ENCODE assay signal across 8 cellular contexts in genomic region chr12:56188786-56189335, GRCh38. TPM values are rescaled to one million over a fixed set of nuclear protein-coding genes. Genes with fewer than 3 reads are reported as not detected.
A peak's percentile ranks its signal among the peaks of the same experiment; 100 is the strongest.
DNase-seq lines count a peak whose midpoint lies in the region; ATAC-seq lines count a peak whose summit lies in the region.

No MANE protein-coding gene starts in this region.

- peak overlapping the region; percentile 91 for H3K27ac ChIP-seq in CD4-positive, alpha-beta memory T cell (ENCODE audit: low read depth, low read length)
- H3K27ac ChIP-seq in SJSA1 = no peak overlapping the region
- peak overlapping the region; percentile 1 to 87 for H3K27ac ChIP-seq in aorta (ENCODE audit: low read depth in 1 of 2, low read length in 2 of 2)

- H3K4me1 Mint-ChIP-seq in CD4-positive, alpha-beta memory T cell = peaks cover 27 to 54% (median 43%) of the 10 kb centered on the region in 4 donors
- H3K4me1 Mint-ChIP-seq in effector memory CD8-positive, alpha-beta T cell (ENCODE audit: low read depth in 2 of 2) = peaks cover 26 to 45% of the 10 kb centered on the region in 2 donors

- no peaks in the 10 kb centered on the region for H3K27me3 ChIP-seq in CD4-positive, alpha-beta memory T cell (ENCODE audit: insufficient read depth, low read length)
- no peaks in the 10 kb centered on the region for H3K27me3 ChIP-seq in SJSA1 (replicated peaks)
- no peaks in the 10 kb centered on the region for H3K27me3 ChIP-seq in mucosa of stomach (ENCODE audit: control insufficient read depth, insufficient read depth, low read length)
- no peaks in the 10 kb centered on the region for H3K27me3 ChIP-seq in aorta (ENCODE audit: control insufficient read depth in 1 of 2, insufficient read depth in 2 of 2, low read length in 1 of 2)

- POLR2A ChIA-PET in CD4-positive, alpha-beta memory T cell (lab: Charles Lee; ENCODE audit: partially characterized antibody) = interaction anchor here (0.6 to 6.2 kb wide), 48 partner anchors 8 to 499 kb away, joined by 3 to 245 read pairs (median 7); partner anchors contain the start of genes ANKRD52, CNPY2, COQ10A and ESYT1

- ATAC-seq in GM21737 (IDR thresholded peaks at IDR 0.05; ENCODE audit: unreplicated experiment) (peak; percentile 3), aorta (ENCODE audit: low FRiP score) (peak; percentile 4), GM19395 (IDR thresholded peaks at IDR 0.05; ENCODE audit: unreplicated experiment) (no peak)
- peak; percentile 4 for ATAC-seq in effector memory CD8-positive, alpha-beta T cell (replicated peaks)

- peaks cover 24% of the 10 kb centered on the region for H3K4me1 ChIP-seq in CD4-positive, alpha-beta memory T cell (ENCODE audit: insufficient read depth, low read length)
- H3K4me1 ChIP-seq in SJSA1 (replicated peaks) = peaks cover 13% of the 10 kb centered on the region
- peaks cover 24% of the 10 kb centered on the region for H3K4me1 ChIP-seq in mucosa of stomach (ENCODE audit: control insufficient read depth, insufficient read depth, low read length)
- no peaks in the 10 kb centered on the region for H3K4me1 ChIP-seq in aorta (ENCODE audit: control insufficient read depth in 1 of 2, insufficient read depth in 2 of 2, low read length in 2 of 2)

- H3K27ac Mint-ChIP-seq in CD4-positive, alpha-beta memory T cell = peak overlapping the region; percentile 88 to 100 (median 94)
- H3K27ac Mint-ChIP-seq in effector memory CD8-positive, alpha-beta T cell = peak overlapping the region; percentile 99

- peak overlapping the region; percentile 80 for H3K9ac ChIP-seq in mucosa of stomach (ENCODE audit: low read length)

- CTCF ChIA-PET in CD4-positive, alpha-beta memory T cell (lab: Charles Lee; ENCODE audit: partially characterized antibody) = interaction anchor here (0.7 to 6.4 kb wide), 47 partner anchors 8 to 450 kb away, joined by 3 to 264 read pairs (median 5); partner anchors contain the start of genes ANKRD52, CNPY2, ESYT1 and MYL6

- H3K9me3 ChIP-seq in CD4-positive, alpha-beta memory T cell (ENCODE audit: control insufficient read depth in 1 of 2, low read length in 2 of 2) = no peaks in the 10 kb centered on the region
- H3K9me3 ChIP-seq in SJSA1 (replicated peaks) (no peaks in the 10 kb centered on the region), mucosa of stomach (ENCODE audit: control insufficient read depth, low read length) (no peaks in the 10 kb centered on the region), aorta (ENCODE audit: control insufficient read depth, low read length) (no peaks in the 10 kb centered on the region)

- peak in 4 of 5 donors; percentile 24 to 28 (median 25) for DNase-seq in CD4-positive, alpha-beta memory T cell
- DNase-seq in SJSA1 (ENCODE audit: low read depth in 1 of 2, low spot score in 2 of 2) = peak in 1 of 2 experiments; percentile 55
- DNase-seq in effector memory CD8-positive, alpha-beta T cell = peak in 2 of 3 experiments; percentile 6 to 16
- DNase-seq in aorta = no peak
- no peak for DNase-seq in amniotic stem cell (lab: John Stamatoyannopoulos, UW)

- H3K36me3 ChIP-seq in CD4-positive, alpha-beta memory T cell (ENCODE audit: insufficient read depth, low read length) = peaks cover 27% of the 10 kb centered on the region
- H3K36me3 ChIP-seq in SJSA1 = peaks cover 40% of the 10 kb centered on the region
- no peaks in the 10 kb centered on the region for H3K36me3 ChIP-seq in mucosa of stomach (ENCODE audit: control insufficient read depth, insufficient read depth, low read length)
- H3K36me3 ChIP-seq in aorta (ENCODE audit: control insufficient read depth in 1 of 2, insufficient read depth in 2 of 2, low read length in 1 of 2) = peaks cover 6% of the 10 kb centered on the region in 2 donors

- 1 to 2% methylated on average over 18 to 39 of the region's 39 CpGs for WGBS in aorta, 2 donors

- peaks cover 17 to 54% of the 10 kb centered on the region in 2 donors for H3K36me3 Mint-ChIP-seq in CD4-positive, alpha-beta memory T cell
- peaks cover 59% of the 10 kb centered on the region for H3K36me3 Mint-ChIP-seq in effector memory CD8-positive, alpha-beta T cell (ENCODE audit: insufficient read depth)

- H3K9me3 Mint-ChIP-seq in CD4-positive, alpha-beta memory T cell = peaks cover 0 to 3% (median 0%) of the 10 kb centered on the region in 8 donors
- no peaks in the 10 kb centered on the region for H3K9me3 Mint-ChIP-seq in effector memory CD8-positive, alpha-beta T cell

- H3K4me3 ChIP-seq in CD4-positive, alpha-beta memory T cell (ENCODE audit: low read length in 2 of 2) = peak overlapping the region; percentile 65 to 67
- H3K4me3 ChIP-seq in SJSA1 (peak overlapping the region; percentile 84), mucosa of stomach (ENCODE audit: low read length) (peak overlapping the region; percentile 69), aorta (ENCODE audit: low read length in 2 of 2) (peak overlapping the region; percentile 54 to 94)

- intact Hi-C loops in CD4-positive, alpha-beta memory T cell (cut with micrococcal nuclease) = loop anchor here (1.0 to 2.0 kb wide), 6 partner anchors 32 to 450 kb away; partner anchors contain the start of gene COQ10A
- intact Hi-C loops in aorta (cut with DNase I) = loop anchor here (1.0 to 2.0 kb wide), 4 partner anchors 28 to 70 kb away; partner anchors contain the start of gene ZC3H10 (in 1 of the 2)

- H3K27me3 Mint-ChIP-seq in CD4-positive, alpha-beta memory T cell = peaks cover 0 to 2% of the 10 kb centered on the region in 2 donors
- no peaks in the 10 kb centered on the region for H3K27me3 Mint-ChIP-seq in effector memory CD8-positive, alpha-beta T cell

- H3K4me3 Mint-ChIP-seq in CD4-positive, alpha-beta memory T cell = peak overlapping the region; percentile 87 to 97 (median 91)
- peak overlapping the region; percentile 94 to 98 for H3K4me3 Mint-ChIP-seq in effector memory CD8-positive, alpha-beta T cell

RNA-seq across cellular contexts. Expression of gene SMARCC2, which starts 0.4 kb away (rescaled TPM):
- total RNA-seq in CD4-positive, alpha-beta memory T cell = 100 to 1,000 TPM; 192 to 199 TPM
- 10 to 100 TPM; 27.0 to 90.9 TPM for polyA plus RNA-seq in CD4-positive, alpha-beta memory T cell
- 20.9 and 33.4 TPM in 2 replicates for total RNA-seq in SJSA1 (2014; rRNA removed; shearing (Covaris generic))
- total RNA-seq in aorta = 100 to 1,000 TPM; 118 to 140 TPM
- polyA plus RNA-seq in aorta = 10 to 100 TPM; 45.0 to 56.2 TPM

RNA-seq across cellular contexts. Expression of gene MYL6, which starts 30.7 kb away (rescaled TPM):
- 100 to 1,000 TPM; 567 to 589 TPM for total RNA-seq in CD4-positive, alpha-beta memory T cell
- 1,000 to 10,000 TPM; 2,141 to 3,317 TPM for polyA plus RNA-seq in CD4-positive, alpha-beta memory T cell
- 4,832 and 5,659 TPM in 2 replicates for total RNA-seq in SJSA1 (2014; rRNA removed; shearing (Covaris generic))
- total RNA-seq in aorta = 1,000 to 10,000 TPM; 1,811 to 3,292 TPM
- polyA plus RNA-seq in aorta = 1,000 to 10,000 TPM; 5,914 to 7,311 TPM

RNA-seq across cellular contexts. Expression of gene RNF41, which starts 32.9 kb away (rescaled TPM):
- total RNA-seq in CD4-positive, alpha-beta memory T cell = 10 to 100 TPM; 38.1 to 44.8 TPM
- 10 to 100 TPM; 33.2 to 46.7 TPM for polyA plus RNA-seq in CD4-positive, alpha-beta memory T cell
- total RNA-seq in SJSA1 (2014; rRNA removed; shearing (Covaris generic)) = 28.5 and 46.7 TPM in 2 replicates
- 10 to 100 TPM; 50.9 to 61.4 TPM for total RNA-seq in aorta
- 10 to 100 TPM; 32.9 to 39.3 TPM for polyA plus RNA-seq in aorta

RNA-seq across cellular contexts. Expression of gene NABP2, which starts 35.3 kb away (rescaled TPM):
- total RNA-seq in CD4-positive, alpha-beta memory T cell = 10 to 100 TPM; 16.9 to 19.1 TPM
- 1 to 10 TPM; 4.1 to 4.7 TPM for polyA plus RNA-seq in CD4-positive, alpha-beta memory T cell
- total RNA-seq in SJSA1 (2014; rRNA removed; shearing (Covaris generic)) = 47.8 and 55.7 TPM in 2 replicates
- 10 to 100 TPM; 18.6 to 19.7 TPM for total RNA-seq in aorta
- 10 to 100 TPM; 25.7 to 28.6 TPM for polyA plus RNA-seq in aorta

RNA-seq across cellular contexts. Expression of gene MYL6B, which starts 36.5 kb away (rescaled TPM):
- 1 to 10 TPM; 2.6 to 3.4 TPM for total RNA-seq in CD4-positive, alpha-beta memory T cell
- polyA plus RNA-seq in CD4-positive, alpha-beta memory T cell = 1 to 10 TPM; 1.8 to 4.8 TPM
- 71.9 and 97.8 TPM in 2 replicates for total RNA-seq in SJSA1 (2014; rRNA removed; shearing (Covaris generic))
- 10 to 100 TPM; 30.2 to 34.2 TPM for total RNA-seq in aorta
- polyA plus RNA-seq in aorta = 100 to 1,000 TPM in 1 of 2 donors, 10 to 100 TPM in 1; 66.6 to 101 TPM

Comparison
In these comparisons a context has a peak if more than half of its experiments do, and no peak if none do; other contexts are left out.
1. DNase-seq: peak in CD4-positive, alpha-beta memory T cell (4 of 5) and effector memory CD8-positive, alpha-beta T cell (2 of 3); none in aorta (0 of 2) and amniotic stem cell (single experiment).
2. Peak in every context shown above with its lines, with median percentiles within 50 percentile points of each other: H3K4me3 ChIP-seq.